In genomic region chrX:70166601-70167590, GRCh38 we compare ENCODE assay signal across 1 cellular context.
A peak's percentile ranks its signal among the peaks of the same experiment; 100 is the strongest.
TF ChIP-seq lines count a peak whose summit lies in the region.

No MANE protein-coding gene starts in this region.

TF ChIP-seq in endothelial cell of umbilical vein, 7 proteins besides CTCF, POLR2A, EP300 and RAD21:
- TF ChIP-seq GATA2 (IDR thresholded peaks at IDR 0.05; ENCODE audit: insufficient read depth, insufficient read length, low read depth, low read length) (no peak), MYC (IDR thresholded peaks at IDR 0.05; ENCODE audit: low read depth, low read length) (no peak), POLR2AphosphoS5 (IDR thresholded peaks at IDR 0.05; ENCODE audit: insufficient read depth, low read depth, low read length) (no peak), FOS (IDR thresholded peaks at IDR 0.05; ENCODE audit: borderline replicate concordance, insufficient read depth, low read length) (peak; percentile 55), JUN (IDR thresholded peaks at IDR 0.05; ENCODE audit: borderline replicate concordance, insufficient read depth, insufficient read length, low read depth) (peak; percentile 11), EZH2 (IDR thresholded peaks at IDR 0.05; ENCODE audit: borderline replicate concordance, low read depth, low read length, severe bottlenecking) (no peak)
- TF ChIP-seq, protein P1, sequence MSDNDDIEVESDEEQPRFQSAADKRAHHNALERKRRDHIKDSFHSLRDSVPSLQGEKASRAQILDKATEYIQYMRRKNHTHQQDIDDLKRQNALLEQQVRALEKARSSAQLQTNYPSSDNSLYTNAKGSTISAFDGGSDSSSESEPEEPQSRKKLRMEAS (IDR thresholded peaks at IDR 0.05; ENCODE audit: insufficient read depth, insufficient read length) = no peak
